15 cellular contexts compared by ENCODE assay signal in the genomic region with DNA sequence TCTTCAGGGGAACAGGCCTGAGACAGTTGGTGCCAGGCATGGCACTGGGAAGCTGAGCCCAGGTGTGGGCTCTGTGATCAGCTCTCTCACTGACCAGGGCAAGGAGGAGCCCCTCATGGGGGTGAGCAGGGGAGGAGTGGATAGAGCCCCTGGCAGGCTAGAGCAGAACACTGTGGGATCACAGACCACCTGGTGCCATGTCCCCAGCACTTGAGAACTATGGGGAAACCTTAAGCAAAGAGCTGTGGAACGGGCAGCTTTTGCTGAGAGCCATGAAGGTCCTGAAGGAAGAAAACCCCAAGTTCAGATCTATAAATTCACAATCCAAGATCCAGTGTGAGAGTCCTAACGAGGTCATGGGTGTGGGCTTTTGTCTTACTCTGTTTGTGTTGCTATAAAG. TPM values are rescaled to one million over a fixed set of nuclear protein-coding genes. Genes with fewer than 3 reads are reported as not detected.
DNase-seq lines count a peak whose midpoint lies in the region; ATAC-seq and TF ChIP-seq lines count a peak whose summit lies in the region.
"Had no signal": no experiment of that assay in that cellular context is flagged by ENCODE, and none has a peak within 500 bp of the region (broad histone marks: within the 10 kb centered on the region; RNA-seq: fewer than 3 reads in every experiment).

No MANE protein-coding gene starts in this region.

- H3K14ac ChIP-seq in neuronal stem cell (ENCODE audit: low read length), result no peak overlapping the region

- H2BK120ac ChIP-seq in neuronal stem cell (ENCODE audit: low read depth, low read length), result no peak overlapping the region

- no peak overlapping the region for H2BK5ac ChIP-seq in neuronal stem cell (ENCODE audit: low read length)

- peaks cover 6% of the 10 kb centered on the region for H3K36me3 Mint-ChIP-seq in Caco-2 (ENCODE audit: insufficient read depth, unreplicated experiment)
- peaks cover 2% of the 10 kb centered on the region for H3K36me3 Mint-ChIP-seq in central memory CD8-positive, alpha-beta T cell (ENCODE audit: insufficient read depth)
- H3K36me3 Mint-ChIP-seq in stimulated activated effector memory CD8-positive, alpha-beta T cell treated with anti-CD3 and anti-CD28 coated beads, Interleukin-12 subunit alpha, Interleukin-12 subunit beta, amount 100 ng/mL, for 72 hours, result no peaks in the 10 kb centered on the region
- peaks cover 0 to 19% (median 2%) of the 10 kb centered on the region in 3 donors for H3K36me3 Mint-ChIP-seq in CD8-positive, alpha-beta memory T cell
- H3K36me3 Mint-ChIP-seq: CD14-positive monocyte; CD8-positive, alpha-beta T cell had no signal

- ATAC-seq in central memory CD8-positive, alpha-beta T cell (replicated peaks; ENCODE audit: extremely low read depth, poor library complexity, severe bottlenecking), result no peak
- ATAC-seq in stimulated activated effector memory CD8-positive, alpha-beta T cell treated with anti-CD3 and anti-CD28 coated beads, Interleukin-12 subunit alpha, Interleukin-12 subunit beta, amount 100 ng/mL, for 72 hours, result no peak
- no peak for ATAC-seq in GM21576 (IDR thresholded peaks at IDR 0.05; ENCODE audit: unreplicated experiment)
- ATAC-seq: A549; CD8-positive, alpha-beta T cell; GM23338 had no signal

- CTCF ChIA-PET in Caco-2 (lab: Charles Lee), result interaction anchor here (0.6 to 2.3 kb wide), 5 partner anchors 32 to 201 kb away, joined by 3 to 10 read pairs (median 4); no protein-coding TSS in a partner anchor
- CTCF ChIA-PET in CD8-positive, alpha-beta memory T cell (lab: Charles Lee), result interaction anchor here (1.5 kb wide), 1 partner anchor 203 kb away, joined by 3 read pairs; no protein-coding TSS in a partner anchor

- WGBS in neuronal stem cell (ENCODE audit: extremely low coverage in 2 of 2, insufficient read length in 2 of 2, insufficient replicate concordance in 1 of 2), 2 donors, result no CpG with 5 or more reads among the region's 2 CpGs

- no peak overlapping the region for H3K4me3 Mint-ChIP-seq in Caco-2 (ENCODE audit: unreplicated experiment)
- H3K4me3 Mint-ChIP-seq in central memory CD8-positive, alpha-beta T cell, result peak overlapping the region; percentile 15
- H3K4me3 Mint-ChIP-seq in stimulated activated effector memory CD8-positive, alpha-beta T cell treated with anti-CD3 and anti-CD28 coated beads, Interleukin-12 subunit alpha, Interleukin-12 subunit beta, amount 100 ng/mL, for 72 hours, result no peak overlapping the region
- H3K4me3 Mint-ChIP-seq in CD8-positive, alpha-beta memory T cell, result peak overlapping the region in 1 of 7 donors; percentile 38
- H3K4me3 Mint-ChIP-seq: CD14-positive monocyte; CD8-positive, alpha-beta T cell; GM23338 had no signal

- H3K9me3 ChIP-seq in Caco-2, result peaks cover 8% of the 10 kb centered on the region; the same call in 1 of the 2 replicates
- peaks cover 0 to 9% of the 10 kb centered on the region in 2 donors for H3K9me3 ChIP-seq in neuronal stem cell (replicated peaks in 1 of 2; ENCODE audit: control insufficient read depth in 2 of 2, insufficient read depth in 1 of 2, low read depth in 1 of 2, low read length in 2 of 2)
- H3K9me3 ChIP-seq in CD8-positive, alpha-beta memory T cell (ENCODE audit: low read length), result no peaks in the 10 kb centered on the region

- no peak overlapping the region for H2AK5ac ChIP-seq in neuronal stem cell (ENCODE audit: low read depth, low read length)

- no peak overlapping the region for H2BK12ac ChIP-seq in neuronal stem cell (ENCODE audit: low read length)

- H3K27me3 ChIP-seq in Caco-2 (replicated peaks; ENCODE audit: control insufficient read depth, insufficient read depth, low read length) (no peaks in the 10 kb centered on the region), neuronal stem cell (ENCODE audit: control insufficient read depth in 3 of 3, insufficient read depth in 3 of 3, low read depth in 1 of 3, low read length in 3 of 3) (peaks cover 0 to 2% (median 0%) of the 10 kb centered on the region in 3 experiments)
- H3K27me3 ChIP-seq in CD8-positive, alpha-beta memory T cell (ENCODE audit: insufficient read depth, low read length, poor library complexity, severe bottlenecking), result no peaks in the 10 kb centered on the region

- BruUV-seq in Caco-2 (replicated peaks; lab: Mats Ljungman, UMichigan), result no TSS peak

- H3K18ac ChIP-seq in neuronal stem cell (ENCODE audit: low read length), result no peak overlapping the region

- H3K36me3 ChIP-seq in Caco-2 (ENCODE audit: control insufficient read depth, insufficient read depth, low read length), result no peaks in the 10 kb centered on the region
- no peaks in the 10 kb centered on the region for H3K36me3 ChIP-seq in neuronal stem cell (replicated peaks in 1 of 2; ENCODE audit: control insufficient read depth in 2 of 2, insufficient read depth in 2 of 2, low read length in 2 of 2)
- H3K36me3 ChIP-seq in CD8-positive, alpha-beta memory T cell (ENCODE audit: insufficient read depth, low read length), result no peaks in the 10 kb centered on the region

- no peak overlapping the region for H3K4me2 ChIP-seq in neuronal stem cell (ENCODE audit: insufficient read depth, low read length, poor library complexity, severe bottlenecking)
- H3K4me2 ChIP-seq: A549, GM23338 had no signal

- H3K9ac ChIP-seq in neuronal stem cell (ENCODE audit: low read depth, low read length, poor library complexity), result no peak overlapping the region

- H4K8ac ChIP-seq in neuronal stem cell (ENCODE audit: low read depth, low read length), result no peak overlapping the region

- POLR2A ChIA-PET in Caco-2 (lab: Charles Lee), result no interaction called here
- POLR2A ChIA-PET in CD8-positive, alpha-beta memory T cell (lab: Charles Lee), result no interaction called here

- intact Hi-C loops in Caco-2 (cut with micrococcal nuclease; ENCODE audit: unreplicated experiment), result loop anchor here (5.0 kb wide), 1 partner anchor 79 kb away; no protein-coding TSS in a partner anchor

- H3K9me3 Mint-ChIP-seq in Caco-2 (ENCODE audit: unreplicated experiment), result peaks cover 10% of the 10 kb centered on the region
- no peaks in the 10 kb centered on the region for H3K9me3 Mint-ChIP-seq in central memory CD8-positive, alpha-beta T cell
- no peaks in the 10 kb centered on the region for H3K9me3 Mint-ChIP-seq in stimulated activated effector memory CD8-positive, alpha-beta T cell treated with anti-CD3 and anti-CD28 coated beads, Interleukin-12 subunit alpha, Interleukin-12 subunit beta, amount 100 ng/mL, for 72 hours
- peaks cover 0 to 4% (median 2%) of the 10 kb centered on the region in 5 donors for H3K9me3 Mint-ChIP-seq in CD8-positive, alpha-beta memory T cell

- H3K27ac ChIP-seq in neuronal stem cell (replicated peaks; ENCODE audit: low read length), result no peak overlapping the region
- H3K27ac ChIP-seq in CD8-positive, alpha-beta memory T cell (ENCODE audit: low read depth, low read length), result no peak overlapping the region
- H3K27ac ChIP-seq: A549, HL-60 had no signal

- TF ChIP-seq CTCF in Caco-2 (IDR thresholded peaks at IDR 0.05; ENCODE audit: insufficient read depth in 1 of 2, low read depth in 1 of 2, low read length in 1 of 2, severe bottlenecking in 1 of 2, unreplicated experiment in 1 of 2), result no peak

- peak overlapping the region; percentile 46 for H3K27ac Mint-ChIP-seq in Caco-2 (ENCODE audit: unreplicated experiment)
- H3K27ac Mint-ChIP-seq in central memory CD8-positive, alpha-beta T cell (ENCODE audit: low read depth), result no peak overlapping the region
- H3K27ac Mint-ChIP-seq in stimulated activated effector memory CD8-positive, alpha-beta T cell treated with anti-CD3 and anti-CD28 coated beads, Interleukin-12 subunit alpha, Interleukin-12 subunit beta, amount 100 ng/mL, for 72 hours, result peak overlapping the region; percentile 11
- H3K27ac Mint-ChIP-seq in CD8-positive, alpha-beta memory T cell, result peak overlapping the region in 1 of 8 donors; percentile 2
- H3K27ac Mint-ChIP-seq: CD14-positive monocyte; CD8-positive, alpha-beta T cell; GM23338 had no signal

- H2BK15ac ChIP-seq in neuronal stem cell (ENCODE audit: low read length), result no peak overlapping the region

- peak overlapping the region; percentile 77 for H4K91ac ChIP-seq in neuronal stem cell (ENCODE audit: low read depth, low read length, poor library complexity)

- H3K4me1 Mint-ChIP-seq in Caco-2 (ENCODE audit: low read depth, unreplicated experiment), result peaks cover 24% of the 10 kb centered on the region
- H3K4me1 Mint-ChIP-seq in central memory CD8-positive, alpha-beta T cell, result peaks cover 26% of the 10 kb centered on the region
- H3K4me1 Mint-ChIP-seq in stimulated activated effector memory CD8-positive, alpha-beta T cell treated with anti-CD3 and anti-CD28 coated beads, Interleukin-12 subunit alpha, Interleukin-12 subunit beta, amount 100 ng/mL, for 72 hours, result peaks cover 32% of the 10 kb centered on the region
- peaks cover 17 to 26% (median 18%) of the 10 kb centered on the region in 3 donors for H3K4me1 Mint-ChIP-seq in CD8-positive, alpha-beta memory T cell

- H2AFZ ChIP-seq in neuronal stem cell (ENCODE audit: low read length), result no peak overlapping the region
- H2AFZ ChIP-seq: GM23338 had no signal

- H3K4me3 ChIP-seq in Caco-2 (ENCODE audit: low read depth, low read length) (no peak overlapping the region), neuronal stem cell (ENCODE audit: low read length in 2 of 2) (no peak overlapping the region)
- H3K4me3 ChIP-seq in CD8-positive, alpha-beta memory T cell (ENCODE audit: low read length), result no peak overlapping the region
- H3K4me3 ChIP-seq: A549, GM23338 had no signal

- H3K4me1 ChIP-seq in Caco-2, result peaks cover 52% of the 10 kb centered on the region
- H3K4me1 ChIP-seq in neuronal stem cell (ENCODE audit: control insufficient read depth in 2 of 2, insufficient read depth in 1 of 2, low read depth in 1 of 2, low read length in 2 of 2), result peaks cover 11 to 12% of the 10 kb centered on the region in 2 donors
- peaks cover 24% of the 10 kb centered on the region for H3K4me1 ChIP-seq in CD8-positive, alpha-beta memory T cell (ENCODE audit: insufficient read depth, low read length)

- no peaks in the 10 kb centered on the region for H3K27me3 Mint-ChIP-seq in Caco-2 (ENCODE audit: insufficient read depth, unreplicated experiment)
- peaks cover 19% of the 10 kb centered on the region for H3K27me3 Mint-ChIP-seq in central memory CD8-positive, alpha-beta T cell
- peaks cover 8 to 34% of the 10 kb centered on the region in 2 donors for H3K27me3 Mint-ChIP-seq in CD8-positive, alpha-beta memory T cell

- DNase-seq in Caco-2, result peak in 1 of 2 experiments; percentile 23
- DNase-seq in central memory CD8-positive, alpha-beta T cell (ENCODE audit: low spot score in 2 of 2), result no peak
- no peak for DNase-seq in neuronal stem cell (ENCODE audit: low spot score)
- no peak for DNase-seq in stimulated activated effector memory CD8-positive, alpha-beta T cell treated with anti-CD3 and anti-CD28 coated beads, Interleukin-12 subunit alpha, Interleukin-12 subunit beta, amount 100 ng/mL, for 72 hours (ENCODE audit: low spot score in 2 of 2)
- no peak for DNase-seq in CD8-positive, alpha-beta memory T cell
- DNase-seq: GF-D8 had no signal

- no peak overlapping the region for H3K23ac ChIP-seq in neuronal stem cell (ENCODE audit: low read depth, low read length, poor library complexity)

- no peak overlapping the region for H3K4ac ChIP-seq in neuronal stem cell (ENCODE audit: low read length)

- H3K79me1 ChIP-seq in neuronal stem cell (ENCODE audit: low read depth, low read length), result no peaks in the 10 kb centered on the region

RNA-seq across cellular contexts. Expression of a gene that starts 46.6 kb away (rescaled TPM):
- total RNA-seq in Caco-2 (2022), result not detected in 2 replicates
- polyA plus RNA-seq in neuronal stem cell (2013, experiment 1 of 2), result 1.0 TPM
- 0.82 TPM for polyA plus RNA-seq in neuronal stem cell (2013, experiment 2 of 2)
- not detected for total RNA-seq in CD8-positive, alpha-beta memory T cell
- not detected for polyA plus RNA-seq in CD8-positive, alpha-beta memory T cell
- total RNA-seq: CD8-positive, alpha-beta T cell; GM23338; H7 had no signal
- polyA plus RNA-seq: A549, AG04450, BJ, CD14-positive monocyte had no signal

RNA-seq across cellular contexts. Expression of a gene that starts 52.2 kb away (rescaled TPM):
- 26.6 and 32.5 TPM in 2 replicates for total RNA-seq in Caco-2 (2022)
- polyA plus RNA-seq in neuronal stem cell (2013, experiment 1 of 2), result 0.07 TPM
- polyA plus RNA-seq in neuronal stem cell (2013, experiment 2 of 2), result 0.06 TPM
- under 1 TPM; 0.22 to 0.55 TPM for total RNA-seq in CD8-positive, alpha-beta memory T cell
- polyA plus RNA-seq in CD8-positive, alpha-beta memory T cell, result 8.9 TPM
- total RNA-seq: CD8-positive, alpha-beta T cell had no signal
- polyA plus RNA-seq: A549, AG04450, BJ had no signal

RNA-seq across cellular contexts. Expression of a gene that starts 57.2 kb away (rescaled TPM):
- total RNA-seq in Caco-2 (2022), result not detected in 2 replicates
- polyA plus RNA-seq in neuronal stem cell (2013, experiment 1 of 2), result not detected
- polyA plus RNA-seq in neuronal stem cell (2013, experiment 2 of 2), result not detected
- not detected for total RNA-seq in CD8-positive, alpha-beta memory T cell
- polyA plus RNA-seq in CD8-positive, alpha-beta memory T cell, result not detected
- total RNA-seq: CD8-positive, alpha-beta T cell; GM23338; H7 had no signal
- polyA plus RNA-seq: A549, AG04450, BJ, CD14-positive monocyte, GM23338 had no signal

Comparison
In these comparisons a context has a peak if more than half of its experiments do, and no peak if none do; other contexts are left out.
1. RNA of a gene that starts 52.2 kb away (total RNA-seq): 26.6 to 32.5 TPM in Caco-2; 0.22 to 0.55 TPM in CD8-positive, alpha-beta memory T cell; every median in the first group is over 10 times any median in the second.